8 cellular contexts compared by ENCODE assay signal in genomic region chr4:82430193-82431025, GRCh38. TPM values are rescaled to one million over a fixed set of nuclear protein-coding genes. Genes with fewer than 3 reads are reported as not detected.
DNase-seq lines count a peak whose midpoint lies in the region; ATAC-seq and TF ChIP-seq lines count a peak whose summit lies in the region.

Gene ENOPH1, plus strand, starts transcription at chr4:82430590. Its CDS starts 240 bp downstream, at chr4:82430830.
Gene HNRNPDL, minus strand, starts transcription at chr4:82430462. Its CDS starts 772 bp downstream, at chr4:82429690.

- no peak for TF ChIP-seq CTCF in GM13976 (IDR thresholded peaks at IDR 0.05; ENCODE audit: borderline replicate concordance, control extremely low read depth, extremely low read depth, insufficient read depth, missing control alignments)
- peak in 2 of 4 experiments; percentile 2 to 11 for TF ChIP-seq CTCF in prostate gland (IDR thresholded peaks at IDR 0.05)

- intact Hi-C loops in T-helper 1 cell treated with Interleukin-12 subunit alpha and Interleukin-12 subunit beta and Interleukin-4 antibody, amounts not matched to agents 30 ng/mL and 1 ng/mL, for 36 hours (cut with micrococcal nuclease), result loop anchor here (1.0 to 2.0 kb wide), 8 partner anchors 32 to 1025 kb away; partner anchors contain the start of genes COQ2, HELQ, RASGEF1B and SEC31A
- intact Hi-C loops in left cardiac atrium (cut with DNase I) (no loop called here), prostate gland (cut with DNase I) (loop anchor here (2.0 to 10.0 kb wide), 3 partner anchors 460 to 604 kb away; partner anchors contain the start of genes COPS4, SEC31A and THAP9)

- under 1% methylated on average over 65 of the region's 85 CpGs for WGBS in prostate gland
- under 1% methylated on average over 85 of the region's 85 CpGs for WGBS in urinary bladder

- H3K27me3 ChIP-seq in prostate gland (replicated peaks; ENCODE audit: insufficient read depth), result no peaks in the 10 kb centered on the region

- in situ Hi-C loops in GM13976 (cut with MboI; ENCODE audit: low sequenced_read_pairs, unreplicated experiment), result no loop called here

- peak; percentile 95 for DNase-seq in GM13976 (ENCODE audit: low spot score)
- DNase-seq in NCI-H146 treated with DMSO at 0.1 percent for 48 hours (lab: John Stamatoyannopoulos, UW; ENCODE audit: unreplicated experiment), result peak; percentile 94
- peak; percentile 91 for DNase-seq in amniotic epithelial cell (ENCODE audit: low read depth)
- peak; percentile 97 for DNase-seq in left cardiac atrium
- DNase-seq in prostate gland (ENCODE audit: low spot score), result peak; percentile 97

- H3K4me3 ChIP-seq in prostate gland (peak within 1 kb of the TSS; percentile 90 to 96), urinary bladder (ENCODE audit: low read depth, low read length) (peak within 1 kb of the TSS; percentile 52)

- peaks cover 3% of the 10 kb centered on the region for H3K4me1 ChIP-seq in prostate gland (replicated peaks)
- H3K4me1 ChIP-seq in urinary bladder (ENCODE audit: insufficient read depth), result no peaks in the 10 kb centered on the region

- ATAC-seq in HG02870 (IDR thresholded peaks at IDR 0.05; ENCODE audit: unreplicated experiment) (peak; percentile 75), left cardiac atrium (peak; percentile 85 to 88)

- H3K27ac ChIP-seq in prostate gland (peak within 1 kb of the TSS; percentile 98), urinary bladder (ENCODE audit: low read depth) (peak within 1 kb of the TSS; percentile 98)

- H3K36me3 ChIP-seq in prostate gland (no peaks in the 10 kb centered on the region), urinary bladder (ENCODE audit: insufficient read depth) (peaks cover 3% of the 10 kb centered on the region)

- TF ChIP-seq POLR2A in prostate gland (IDR thresholded peaks at IDR 0.05), result peak; percentile 85

- H3K9me3 ChIP-seq in prostate gland, result no peaks in the 10 kb centered on the region

RNA-seq across cellular contexts. Expression of gene ENOPH1, which starts in this region (rescaled TPM):
- 36.3 and 38.0 TPM in 2 replicates for total RNA-seq in T-helper 1 cell treated with Interleukin-12 subunit alpha and Interleukin-12 subunit beta and Interleukin-4 antibody, amounts not matched to agents 30 ng/mL and 1 ng/mL, for 36 hours
- total RNA-seq in left cardiac atrium (10 to 100 TPM; 14.4 to 19.3 TPM), prostate gland (10 to 100 TPM; 28.7 to 38.1 TPM), urinary bladder (35.7 TPM)
- 33.1 TPM for polyA plus RNA-seq in urinary bladder

RNA-seq across cellular contexts. Expression of gene HNRNPDL, which starts in this region (rescaled TPM):
- 279 and 294 TPM in 2 replicates for total RNA-seq in T-helper 1 cell treated with Interleukin-12 subunit alpha and Interleukin-12 subunit beta and Interleukin-4 antibody, amounts not matched to agents 30 ng/mL and 1 ng/mL, for 36 hours
- total RNA-seq in left cardiac atrium (100 to 1,000 TPM in 1 of 2 donors, 10 to 100 TPM in 1; 78.1 to 156 TPM), prostate gland (100 to 1,000 TPM; 158 to 177 TPM), urinary bladder (195 TPM)
- polyA plus RNA-seq in urinary bladder, result 251 TPM

Comparison
In these comparisons a context has a peak if more than half of its experiments do, and no peak if none do; other contexts are left out.
1. Peak in every context shown above with its lines: DNase-seq, ATAC-seq, H3K4me3 ChIP-seq and H3K27ac ChIP-seq.
2. intact Hi-C loops: an anchor here in T-helper 1 cell treated with Interleukin-12 subunit alpha and Interleukin-12 subunit beta and Interleukin-4 antibody, amounts not matched to agents 30 ng/mL and 1 ng/mL, for 36 hours (1.0 to 2.0 kb wide) and prostate gland (2.0 to 10.0 kb wide); none called in left cardiac atrium.